In genomic region chr15:42710662-42711061, GRCh38 we compare ENCODE assay signal across 15 cellular contexts. TPM values are rescaled to one million over a fixed set of nuclear protein-coding genes. Genes with fewer than 3 reads are reported as not detected.
A peak's percentile ranks its signal among the peaks of the same experiment; 100 is the strongest.
DNase-seq lines count a peak whose midpoint lies in the region; ATAC-seq and TF ChIP-seq lines count a peak whose summit lies in the region.
"Had no signal": no experiment of that assay in that cellular context is flagged by ENCODE, and none has a peak within 500 bp of the region (broad histone marks: within the 10 kb centered on the region; RNA-seq: fewer than 3 reads in every experiment).

No MANE protein-coding gene starts in this region.

- H3K27ac Mint-ChIP-seq in T-helper 17 cell, result peak overlapping the region; percentile 39

- H3K4me1 Mint-ChIP-seq in T-helper 17 cell, result peaks cover 3% of the 10 kb centered on the region
- H3K4me1 Mint-ChIP-seq: CD8-positive, alpha-beta memory T cell had no signal

- TF ChIP-seq POLR2A in sigmoid colon (IDR thresholded peaks at IDR 0.05), result no peak

- peaks cover 0 to 19% (median 15%) of the 10 kb centered on the region in 4 donors for H3K4me1 ChIP-seq in sigmoid colon
- H3K4me1 ChIP-seq: BLaER1, Caco-2 had no signal

- no peak overlapping the region for H3K4me3 ChIP-seq in sigmoid colon
- H3K4me3 ChIP-seq: A549, BLaER1, GM23248 had no signal

- peaks cover 2% of the 10 kb centered on the region for H3K36me3 Mint-ChIP-seq in T-helper 17 cell (ENCODE audit: low read depth)

- ATAC-seq in T-helper 17 cell, result no peak
- no peak for ATAC-seq in GM19452 (IDR thresholded peaks at IDR 0.05; ENCODE audit: unreplicated experiment)
- no peak for ATAC-seq in SK-N-SH treated with all-trans-retinoic acid at 6 μM for 48 hours
- ATAC-seq: A549, HCT116 had no signal

- H3K9me3 ChIP-seq in T-helper 17 cell (ENCODE audit: control insufficient read depth, low read length, poor library complexity, severe bottlenecking), result no peaks in the 10 kb centered on the region
- H3K9me3 ChIP-seq in sigmoid colon, result no peaks in the 10 kb centered on the region
- H3K9me3 ChIP-seq: A549, BLaER1, Caco-2 had no signal

- DNase-seq in AG20443 (ENCODE audit: low spot score), result peak; percentile 8
- no peak for DNase-seq in T-helper 17 cell
- peak; percentile 63 for DNase-seq in fibroblast of peridontal ligament (ENCODE audit: extremely low read depth)
- DNase-seq in sigmoid colon, result peak; percentile 14
- no peak for DNase-seq in kidney glomerular epithelial cell (lab: John Stamatoyannopoulos, UW)
- DNase-seq: AML-193; Caco-2; CD8-positive, alpha-beta memory T cell; DMS53; GM23248 had no signal

- H3K36me3 ChIP-seq in sigmoid colon, result peaks cover 0 to 15% (median 2%) of the 10 kb centered on the region in 4 donors

- TF ChIP-seq CTCF in sigmoid colon (IDR thresholded peaks at IDR 0.05), result no peak

- TF ChIP-seq EP300 in sigmoid colon (IDR thresholded peaks at IDR 0.05), result no peak

- intact Hi-C loops in sigmoid colon (cut with DNase I), result no loop called here

- H3K27ac ChIP-seq in sigmoid colon, result no peak overlapping the region
- H3K27ac ChIP-seq: A549, BLaER1, GM23248 had no signal

- H3K27me3 ChIP-seq in sigmoid colon, result no peaks in the 10 kb centered on the region
- H3K27me3 ChIP-seq: BLaER1 had no signal

- 84 to 93% methylated on average over 2 of the region's 2 CpGs for WGBS in sigmoid colon, 2 donors

- no peaks in the 10 kb centered on the region for H3K27me3 Mint-ChIP-seq in T-helper 17 cell
- H3K27me3 Mint-ChIP-seq: CD8-positive, alpha-beta memory T cell had no signal

- H3K4me3 Mint-ChIP-seq in T-helper 17 cell, result no peak overlapping the region
- H3K4me3 Mint-ChIP-seq: CD8-positive, alpha-beta memory T cell had no signal

TF ChIP-seq in SK-N-SH treated with all-trans-retinoic acid at 6 μM for 48 hours, 23 proteins besides CTCF, POLR2A, EP300 and RAD21:
- TF ChIP-seq ZNF565 (CRISPR knock-in tag; conservative IDR thresholded peaks at IDR 0.05; ENCODE audit: low read depth) (no peak), ZFP30 (CRISPR knock-in tag; IDR thresholded peaks at IDR 0.05) (no peak), SNAI2 (CRISPR knock-in tag; IDR thresholded peaks at IDR 0.05) (no peak), BACH2 (CRISPR knock-in tag; IDR thresholded peaks at IDR 0.05; ENCODE audit: borderline replicate concordance) (no peak), ZC3H10 (CRISPR knock-in tag; IDR thresholded peaks at IDR 0.05) (no peak), GLIS3 (CRISPR knock-in tag; IDR thresholded peaks at IDR 0.05) (no peak), ESRRG (CRISPR knock-in tag; IDR thresholded peaks at IDR 0.05) (no peak), ARNTL (CRISPR knock-in tag; IDR thresholded peaks at IDR 0.05; ENCODE audit: borderline replicate concordance, low read depth) (no peak), RARB (CRISPR knock-in tag; IDR thresholded peaks at IDR 0.05) (no peak), ZFP3 (CRISPR knock-in tag; IDR thresholded peaks at IDR 0.05) (no peak), TCF4 (CRISPR knock-in tag; IDR thresholded peaks at IDR 0.05; ENCODE audit: borderline replicate concordance) (no peak), OSR1 (CRISPR knock-in tag; IDR thresholded peaks at IDR 0.05) (no peak), PPARA (CRISPR knock-in tag; IDR thresholded peaks at IDR 0.05; ENCODE audit: borderline replicate concordance) (no peak), CREB5 (CRISPR knock-in tag; IDR thresholded peaks at IDR 0.05; ENCODE audit: low read depth) (no peak)
- TF ChIP-seq, protein P1, sequence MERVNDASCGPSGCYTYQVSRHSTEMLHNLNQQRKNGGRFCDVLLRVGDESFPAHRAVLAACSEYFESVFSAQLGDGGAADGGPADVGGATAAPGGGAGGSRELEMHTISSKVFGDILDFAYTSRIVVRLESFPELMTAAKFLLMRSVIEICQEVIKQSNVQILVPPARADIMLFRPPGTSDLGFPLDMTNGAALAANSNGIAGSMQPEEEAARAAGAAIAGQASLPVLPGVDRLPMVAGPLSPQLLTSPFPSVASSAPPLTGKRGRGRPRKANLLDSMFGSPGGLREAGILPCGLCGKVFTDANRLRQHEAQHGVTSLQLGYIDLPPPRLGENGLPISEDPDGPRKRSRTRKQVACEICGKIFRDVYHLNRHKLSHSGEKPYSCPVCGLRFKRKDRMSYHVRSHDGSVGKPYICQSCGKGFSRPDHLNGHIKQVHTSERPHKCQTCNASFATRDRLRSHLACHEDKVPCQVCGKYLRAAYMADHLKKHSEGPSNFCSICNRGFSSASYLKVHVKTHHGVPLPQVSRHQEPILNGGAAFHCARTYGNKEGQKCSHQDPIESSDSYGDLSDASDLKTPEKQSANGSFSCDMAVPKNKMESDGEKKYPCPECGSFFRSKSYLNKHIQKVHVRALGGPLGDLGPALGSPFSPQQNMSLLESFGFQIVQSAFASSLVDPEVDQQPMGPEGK (CRISPR knock-in tag; IDR thresholded peaks at IDR 0.05; ENCODE audit: borderline replicate concordance), result no peak
- TF ChIP-seq, protein P2, sequence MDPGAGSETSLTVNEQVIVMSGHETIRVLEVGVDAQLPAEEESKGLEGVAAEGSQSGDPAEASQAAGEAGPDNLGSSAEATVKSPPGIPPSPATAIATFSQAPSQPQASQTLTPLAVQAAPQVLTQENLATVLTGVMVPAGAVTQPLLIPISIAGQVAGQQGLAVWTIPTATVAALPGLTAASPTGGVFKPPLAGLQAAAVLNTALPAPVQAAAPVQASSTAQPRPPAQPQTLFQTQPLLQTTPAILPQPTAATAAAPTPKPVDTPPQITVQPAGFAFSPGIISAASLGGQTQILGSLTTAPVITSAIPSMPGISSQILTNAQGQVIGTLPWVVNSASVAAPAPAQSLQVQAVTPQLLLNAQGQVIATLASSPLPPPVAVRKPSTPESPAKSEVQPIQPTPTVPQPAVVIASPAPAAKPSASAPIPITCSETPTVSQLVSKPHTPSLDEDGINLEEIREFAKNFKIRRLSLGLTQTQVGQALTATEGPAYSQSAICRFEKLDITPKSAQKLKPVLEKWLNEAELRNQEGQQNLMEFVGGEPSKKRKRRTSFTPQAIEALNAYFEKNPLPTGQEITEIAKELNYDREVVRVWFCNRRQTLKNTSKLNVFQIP (CRISPR knock-in tag; IDR thresholded peaks at IDR 0.05; ENCODE audit: borderline replicate concordance, low read depth), result no peak
- TF ChIP-seq, protein P3, sequence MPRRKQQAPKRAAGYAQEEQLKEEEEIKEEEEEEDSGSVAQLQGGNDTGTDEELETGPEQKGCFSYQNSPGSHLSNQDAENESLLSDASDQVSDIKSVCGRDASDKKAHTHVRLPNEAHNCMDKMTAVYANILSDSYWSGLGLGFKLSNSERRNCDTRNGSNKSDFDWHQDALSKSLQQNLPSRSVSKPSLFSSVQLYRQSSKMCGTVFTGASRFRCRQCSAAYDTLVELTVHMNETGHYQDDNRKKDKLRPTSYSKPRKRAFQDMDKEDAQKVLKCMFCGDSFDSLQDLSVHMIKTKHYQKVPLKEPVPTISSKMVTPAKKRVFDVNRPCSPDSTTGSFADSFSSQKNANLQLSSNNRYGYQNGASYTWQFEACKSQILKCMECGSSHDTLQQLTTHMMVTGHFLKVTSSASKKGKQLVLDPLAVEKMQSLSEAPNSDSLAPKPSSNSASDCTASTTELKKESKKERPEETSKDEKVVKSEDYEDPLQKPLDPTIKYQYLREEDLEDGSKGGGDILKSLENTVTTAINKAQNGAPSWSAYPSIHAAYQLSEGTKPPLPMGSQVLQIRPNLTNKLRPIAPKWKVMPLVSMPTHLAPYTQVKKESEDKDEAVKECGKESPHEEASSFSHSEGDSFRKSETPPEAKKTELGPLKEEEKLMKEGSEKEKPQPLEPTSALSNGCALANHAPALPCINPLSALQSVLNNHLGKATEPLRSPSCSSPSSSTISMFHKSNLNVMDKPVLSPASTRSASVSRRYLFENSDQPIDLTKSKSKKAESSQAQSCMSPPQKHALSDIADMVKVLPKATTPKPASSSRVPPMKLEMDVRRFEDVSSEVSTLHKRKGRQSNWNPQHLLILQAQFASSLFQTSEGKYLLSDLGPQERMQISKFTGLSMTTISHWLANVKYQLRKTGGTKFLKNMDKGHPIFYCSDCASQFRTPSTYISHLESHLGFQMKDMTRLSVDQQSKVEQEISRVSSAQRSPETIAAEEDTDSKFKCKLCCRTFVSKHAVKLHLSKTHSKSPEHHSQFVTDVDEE (CRISPR knock-in tag; IDR thresholded peaks at IDR 0.05), result no peak

RNA-seq across cellular contexts. Expression of gene CDAN1, which starts 26.3 kb away (rescaled TPM):
- total RNA-seq in T-helper 17 cell (10 to 100 TPM; 18.2 to 19.4 TPM), sigmoid colon (10 to 100 TPM in 1 of 4 donors, 1 to 10 TPM in 3; 7.6 to 11.4 (median 9.8) TPM)
- 1 to 10 TPM; 1.2 to 8.0 (median 3.0) TPM for polyA plus RNA-seq in sigmoid colon

Comparison
In these comparisons a context has a peak if more than half of its experiments do, and no peak if none do; other contexts are left out.
1. DNase-seq: peak in AG20443 (single experiment), fibroblast of peridontal ligament (single experiment) and sigmoid colon (single experiment); none in T-helper 17 cell (0 of 3) and kidney glomerular epithelial cell (single experiment).